ENCODE assay signal across 8 cellular contexts in the genomic region with DNA sequence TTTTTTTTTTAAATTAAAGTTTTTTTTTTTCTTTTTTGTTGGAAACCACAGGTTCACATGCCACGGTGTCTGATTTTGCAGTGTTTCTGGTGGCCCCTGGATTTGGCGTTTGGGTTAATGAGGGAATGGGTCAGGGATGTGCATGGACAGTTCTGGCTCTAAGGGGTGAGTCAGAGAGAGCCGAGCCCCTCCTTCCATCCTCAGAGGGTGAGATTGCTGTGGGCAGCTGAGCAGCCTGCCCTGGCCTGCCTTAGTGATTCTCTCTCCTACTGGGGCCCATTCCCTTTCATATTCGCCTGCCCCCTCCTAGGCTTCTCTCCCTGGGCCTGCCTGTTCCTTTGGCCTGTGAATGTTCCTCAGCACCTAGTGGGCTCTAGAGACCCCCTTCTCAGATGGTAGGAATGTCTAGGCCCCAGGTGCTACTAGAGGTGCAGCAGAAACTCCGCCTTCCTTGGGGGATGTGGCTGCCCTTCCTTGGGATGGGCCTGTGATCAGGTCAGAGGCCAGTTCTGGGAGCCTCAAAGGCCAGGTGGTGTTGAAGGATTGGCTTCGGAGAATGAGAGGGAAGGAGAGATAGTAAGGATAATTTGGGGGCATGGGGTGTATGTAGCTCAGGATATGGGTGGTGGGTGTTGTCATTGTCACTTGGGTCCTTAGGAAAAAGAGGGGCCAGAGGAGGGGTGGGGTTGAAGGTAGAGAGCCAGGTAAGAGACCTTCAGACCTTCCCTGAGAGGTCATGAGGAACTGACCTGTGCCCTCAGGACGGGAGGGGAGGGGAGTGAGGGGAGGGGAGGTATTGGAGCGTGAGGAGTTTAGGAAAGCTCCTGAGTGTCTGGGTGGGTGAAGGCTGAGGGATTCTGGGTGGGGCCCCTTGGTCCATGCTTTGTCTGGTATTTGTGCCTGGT. TPM values are rescaled to one million over a fixed set of nuclear protein-coding genes. Genes with fewer than 3 reads are reported as not detected.
DNase-seq lines count a peak whose midpoint lies in the region; ATAC-seq lines count a peak whose summit lies in the region.

No MANE protein-coding gene starts in this region.

- H3K27me3 ChIP-seq in thymus (ENCODE audit: control insufficient read depth, insufficient read depth), result no peaks in the 10 kb centered on the region

- H3K9me3 Mint-ChIP-seq in activated naive CD4-positive, alpha-beta T cell treated with anti-CD3 and anti-CD28 coated beads for 36 hours, result peaks cover 7% of the 10 kb centered on the region
- H3K9me3 Mint-ChIP-seq in activated naive CD4-positive, alpha-beta T cell treated with anti-CD3 and anti-CD28 coated beads, Interleukin-2, amount 50 U/mL, for 72 hours, result peaks cover 6 to 8% of the 10 kb centered on the region in 2 donors

- 65% methylated on average over 8 of the region's 8 CpGs for WGBS in thymus

- peak overlapping the region; percentile 98 for H3K27ac Mint-ChIP-seq in activated naive CD4-positive, alpha-beta T cell treated with anti-CD3 and anti-CD28 coated beads for 36 hours
- peak overlapping the region; percentile 98 to 99 for H3K27ac Mint-ChIP-seq in activated naive CD4-positive, alpha-beta T cell treated with anti-CD3 and anti-CD28 coated beads, Interleukin-2, amount 50 U/mL, for 72 hours

- peaks cover 58% of the 10 kb centered on the region for H3K4me1 ChIP-seq in thymus (ENCODE audit: control insufficient read depth, insufficient read depth, low read length)

- peaks cover 36% of the 10 kb centered on the region for H3K36me3 Mint-ChIP-seq in activated naive CD4-positive, alpha-beta T cell treated with anti-CD3 and anti-CD28 coated beads for 36 hours (ENCODE audit: low read depth)
- peaks cover 20 to 48% of the 10 kb centered on the region in 2 donors for H3K36me3 Mint-ChIP-seq in activated naive CD4-positive, alpha-beta T cell treated with anti-CD3 and anti-CD28 coated beads, Interleukin-2, amount 50 U/mL, for 72 hours

- intact Hi-C loops in activated naive CD4-positive, alpha-beta T cell treated with anti-CD3 and anti-CD28 coated beads for 36 hours (cut with micrococcal nuclease), result loop anchor here (10.0 kb wide), 1 partner anchor 1139 kb away; no protein-coding TSS in a partner anchor

- peaks cover 7% of the 10 kb centered on the region for H3K36me3 ChIP-seq in thymus (ENCODE audit: control insufficient read depth, insufficient read depth)

- no peak overlapping the region for H3K4me3 Mint-ChIP-seq in activated naive CD4-positive, alpha-beta T cell treated with anti-CD3 and anti-CD28 coated beads for 36 hours

- no peaks in the 10 kb centered on the region for H3K27me3 Mint-ChIP-seq in activated naive CD4-positive, alpha-beta T cell treated with anti-CD3 and anti-CD28 coated beads for 36 hours (ENCODE audit: low read depth)

- H3K27ac ChIP-seq in thymus (ENCODE audit: low read depth), result peak overlapping the region; percentile 86

- CTCF ChIA-PET in activated naive CD4-positive, alpha-beta T cell treated with anti-CD3 and anti-CD28 coated beads for 36 hours (lab: Charles Lee), result interaction anchor here (0.7 to 13.9 kb wide), 5 partner anchors 9 to 30 kb away, joined by 3 to 237 read pairs (median 13); no protein-coding TSS in a partner anchor

- no peak for DNase-seq in activated naive CD4-positive, alpha-beta T cell treated with anti-CD3 and anti-CD28 coated beads for 36 hours
- no peak for DNase-seq in activated naive CD4-positive, alpha-beta T cell treated with anti-CD3 and anti-CD28 coated beads, Interleukin-2, amount 50 U/mL, for 16 hours
- DNase-seq in activated naive CD4-positive, alpha-beta T cell treated with anti-CD3 and anti-CD28 coated beads, Interleukin-2, amount 50 U/mL, for 72 hours (ENCODE audit: low spot score in 2 of 2), result no peak
- peak; percentile 73 for DNase-seq in kidney glomerular epithelial cell (lab: John Stamatoyannopoulos, UW)
- DNase-seq in AML-193 (lab: John Stamatoyannopoulos, UW), result no peak
- no peak for DNase-seq in dedifferentiated amniotic fluid mesenchymal stem cell (ENCODE audit: extremely low spot score)
- no peak for DNase-seq in putamen (ENCODE audit: low spot score)

- no peak for ATAC-seq in activated naive CD4-positive, alpha-beta T cell treated with anti-CD3 and anti-CD28 coated beads, Interleukin-2, amount 50 U/mL, for 72 hours

- H3K4me1 Mint-ChIP-seq in activated naive CD4-positive, alpha-beta T cell treated with anti-CD3 and anti-CD28 coated beads for 36 hours (ENCODE audit: low read depth), result peaks cover 86% of the 10 kb centered on the region

- peak overlapping the region; percentile 12 for H3K4me3 ChIP-seq in thymus (ENCODE audit: low read length)

- no peaks in the 10 kb centered on the region for H3K9me3 ChIP-seq in thymus (ENCODE audit: control insufficient read depth)

RNA-seq across cellular contexts. Expression of a gene that starts 19.8 kb away (rescaled TPM):
- 10 to 100 TPM; 33.5 to 35.5 TPM for total RNA-seq in activated naive CD4-positive, alpha-beta T cell treated with anti-CD3 and anti-CD28 coated beads for 36 hours
- 10 to 100 TPM; 30.7 to 53.6 TPM for total RNA-seq in activated naive CD4-positive, alpha-beta T cell treated with anti-CD3 and anti-CD28 coated beads, Interleukin-2, amount 50 U/mL, for 72 hours
- 60.0 TPM for polyA plus RNA-seq in thymus
